ENCODE assay signal across 17 cellular contexts in the genomic region with DNA sequence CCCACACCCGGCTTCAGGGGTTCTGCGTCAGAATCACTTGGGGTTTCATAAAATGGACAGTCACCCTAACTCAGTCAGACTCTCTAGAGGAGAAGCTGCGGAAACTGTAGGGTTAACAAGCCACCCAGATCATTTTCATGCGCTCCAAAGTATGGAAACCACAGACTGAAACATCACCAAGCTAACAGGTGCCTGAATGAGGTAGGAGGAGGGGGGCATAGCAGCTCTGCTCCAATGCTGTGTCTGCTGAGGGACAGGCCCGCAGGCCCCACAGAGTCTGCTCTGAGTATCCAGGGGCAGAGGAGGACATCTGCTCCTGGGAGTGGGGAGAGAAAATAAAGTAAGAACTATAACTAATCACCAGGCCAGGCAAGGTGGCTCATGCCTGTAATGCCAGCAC.
DNase-seq lines count a peak whose midpoint lies in the region; ATAC-seq lines count a peak whose summit lies in the region.
"Had no signal": no experiment of that assay in that cellular context is flagged by ENCODE, and none has a peak within 500 bp of the region (broad histone marks: within the 10 kb centered on the region; RNA-seq: fewer than 3 reads in every experiment).

No MANE protein-coding gene starts in this region.

- ATAC-seq in right cardiac atrium, result no peak
- ATAC-seq: PC-3 had no signal

- H4K8ac ChIP-seq in neuronal stem cell (ENCODE audit: low read depth, low read length), result no peak overlapping the region

- peak overlapping the region; percentile 35 for H2AK5ac ChIP-seq in neuronal stem cell (ENCODE audit: low read depth, low read length)

- H3K27me3 ChIP-seq in BLaER1 treated with 17β-estradiol and CSF1 and Interleukin-3, amounts not matched to agents 10 nM and 100 nM, result no peaks in the 10 kb centered on the region
- H3K27me3 ChIP-seq in SJCRH30 (no peaks in the 10 kb centered on the region), neuronal stem cell (ENCODE audit: control insufficient read depth in 3 of 3, insufficient read depth in 3 of 3, low read depth in 1 of 3, low read length in 3 of 3) (no peaks in the 10 kb centered on the region), right cardiac atrium (ENCODE audit: control insufficient read depth, insufficient read depth) (no peaks in the 10 kb centered on the region)
- H3K27me3 ChIP-seq: MG63 had no signal

- H3K4me3 ChIP-seq in BLaER1 treated with 17β-estradiol and CSF1 and Interleukin-3, amounts not matched to agents 10 nM and 100 nM, result no peak overlapping the region
- H3K4me3 ChIP-seq in Jurkat, Clone E6-1 (ENCODE audit: low read length), result no peak overlapping the region
- H3K4me3 ChIP-seq in SJCRH30, result no peak overlapping the region
- no peak overlapping the region for H3K4me3 ChIP-seq in neuronal stem cell (ENCODE audit: low read length in 2 of 2)
- no peak overlapping the region for H3K4me3 ChIP-seq in right cardiac atrium (ENCODE audit: low read length)
- H3K4me3 ChIP-seq: MG63 had no signal

- H3K27ac ChIP-seq in BLaER1 treated with 17β-estradiol and CSF1 and Interleukin-3, amounts not matched to agents 10 nM and 100 nM, result no peak overlapping the region
- H3K27ac ChIP-seq in SJCRH30 (peak overlapping the region; percentile 22; the same call in 1 of the 2 replicates), neuronal stem cell (replicated peaks; ENCODE audit: low read length) (no peak overlapping the region), right cardiac atrium (ENCODE audit: low read length) (no peak overlapping the region)

- H3K14ac ChIP-seq in neuronal stem cell (ENCODE audit: low read length), result peak overlapping the region; percentile 12

- peak overlapping the region; percentile 47 for H2BK15ac ChIP-seq in neuronal stem cell (ENCODE audit: low read length)

- no peak overlapping the region for H3K4ac ChIP-seq in neuronal stem cell (ENCODE audit: low read length)

- no peak overlapping the region for H3K9ac ChIP-seq in BLaER1 treated with 17β-estradiol and CSF1 and Interleukin-3, amounts not matched to agents 10 nM and 100 nM
- peak overlapping the region; percentile 16 for H3K9ac ChIP-seq in neuronal stem cell (ENCODE audit: low read depth, low read length, poor library complexity)

- no peaks in the 10 kb centered on the region for H3K9me3 ChIP-seq in BLaER1 treated with 17β-estradiol and CSF1 and Interleukin-3, amounts not matched to agents 10 nM and 100 nM (replicated peaks in 1 of 11)
- no peaks in the 10 kb centered on the region for H3K9me3 ChIP-seq in SJCRH30 (replicated peaks)
- peaks cover 0 to 3% of the 10 kb centered on the region in 2 donors for H3K9me3 ChIP-seq in neuronal stem cell (replicated peaks in 1 of 2; ENCODE audit: control insufficient read depth in 2 of 2, insufficient read depth in 1 of 2, low read depth in 1 of 2, low read length in 2 of 2)
- no peaks in the 10 kb centered on the region for H3K9me3 ChIP-seq in right cardiac atrium (ENCODE audit: control insufficient read depth, low read length)
- H3K9me3 ChIP-seq: MG63 had no signal

- no peak overlapping the region for H2AFZ ChIP-seq in neuronal stem cell (ENCODE audit: low read length)

- H3K4me1 ChIP-seq in BLaER1 treated with 17β-estradiol and CSF1 and Interleukin-3, amounts not matched to agents 10 nM and 100 nM, result peaks cover 12 to 32% (median 22%) of the 10 kb centered on the region in 10 experiments
- peaks cover 21% of the 10 kb centered on the region for H3K4me1 ChIP-seq in SJCRH30
- peaks cover 3 to 5% of the 10 kb centered on the region in 2 donors for H3K4me1 ChIP-seq in neuronal stem cell (ENCODE audit: control insufficient read depth in 2 of 2, insufficient read depth in 1 of 2, low read depth in 1 of 2, low read length in 2 of 2)
- peaks cover 12% of the 10 kb centered on the region for H3K4me1 ChIP-seq in right cardiac atrium (ENCODE audit: control insufficient read depth, insufficient read depth, low read length)

- no peaks in the 10 kb centered on the region for H3K79me1 ChIP-seq in neuronal stem cell (ENCODE audit: low read depth, low read length)

- H2BK12ac ChIP-seq in neuronal stem cell (ENCODE audit: low read length), result no peak overlapping the region

- no peaks in the 10 kb centered on the region for H3K36me3 ChIP-seq in BLaER1 treated with 17β-estradiol and CSF1 and Interleukin-3, amounts not matched to agents 10 nM and 100 nM
- H3K36me3 ChIP-seq in SJCRH30, result no peaks in the 10 kb centered on the region
- H3K36me3 ChIP-seq in neuronal stem cell (replicated peaks in 1 of 2; ENCODE audit: control insufficient read depth in 2 of 2, insufficient read depth in 2 of 2, low read length in 2 of 2), result no peaks in the 10 kb centered on the region
- H3K36me3 ChIP-seq: MG63 had no signal

- H2BK120ac ChIP-seq in neuronal stem cell (ENCODE audit: low read depth, low read length), result no peak overlapping the region

- no peaks in the 10 kb centered on the region for H4K20me1 ChIP-seq in BLaER1 treated with 17β-estradiol and CSF1 and Interleukin-3, amounts not matched to agents 10 nM and 100 nM

- H3K18ac ChIP-seq in neuronal stem cell (ENCODE audit: low read length), result peak overlapping the region; percentile 21

- peak; percentile 51 for DNase-seq in Jurkat, Clone E6-1 (ENCODE audit: low read depth, low spot score)
- DNase-seq in SJCRH30 (peak; percentile 95 to 97), neuronal stem cell (ENCODE audit: low spot score) (no peak), activated gamma-delta T cell (lab: John Stamatoyannopoulos, UW) (no peak), DMS53 (lab: John Stamatoyannopoulos, UW) (no peak), right cardiac atrium (no peak)
- DNase-seq: C1 segment of cervical spinal cord; CD8-positive, alpha-beta memory T cell; GDM1; MG63; NCI-H1092; NCI-H1436 treated with DMSO at 0.1 percent for 48 hours; NCI-H2029 treated with DMSO at 0.1 percent for 48 hours; NCI-H82; PC-3; SW 1271 had no signal

- peak overlapping the region in 6 of 11 experiments; percentile 13 to 67 (median 36); a peak in 9 of 22 replicates for H3K4me2 ChIP-seq in BLaER1 treated with 17β-estradiol and CSF1 and Interleukin-3, amounts not matched to agents 10 nM and 100 nM
- no peak overlapping the region for H3K4me2 ChIP-seq in neuronal stem cell (ENCODE audit: insufficient read depth, low read length, poor library complexity, severe bottlenecking)

- H3K23ac ChIP-seq in neuronal stem cell (ENCODE audit: low read depth, low read length, poor library complexity), result no peak overlapping the region

- H4K91ac ChIP-seq in neuronal stem cell (ENCODE audit: low read depth, low read length, poor library complexity), result no peak overlapping the region

- WGBS in neuronal stem cell (ENCODE audit: extremely low coverage in 2 of 2, insufficient read length in 2 of 2, insufficient replicate concordance in 1 of 2), 2 donors, result no CpG with 5 or more reads among the region's 5 CpGs
- WGBS in right cardiac atrium, result 96% methylated on average over 5 of the region's 5 CpGs

- H2BK5ac ChIP-seq in neuronal stem cell (ENCODE audit: low read length), result no peak overlapping the region

- intact Hi-C loops in right cardiac atrium (cut with DNase I), result no loop called here

Comparison
In these comparisons a context has a peak if more than half of its experiments do, and no peak if none do; other contexts are left out.
1. DNase-seq: peak in Jurkat, Clone E6-1 (single experiment) and SJCRH30 (2 of 2); none in neuronal stem cell (single experiment), activated gamma-delta T cell (single experiment), DMS53 (single experiment) and right cardiac atrium (0 of 3).